20 cellular contexts compared by ENCODE assay signal in genomic region chr4:92445127-92445526, GRCh38.
"Had no signal": no experiment of that assay in that cellular context is flagged by ENCODE, and none has a peak within 500 bp of the region (broad histone marks: within the 10 kb centered on the region; RNA-seq: fewer than 3 reads in every experiment).

No MANE protein-coding gene starts in this region.

- H3K36me3 Mint-ChIP-seq: immature natural killer cell, naive B cell had no signal

- H3K4me3 ChIP-seq: esophagus squamous epithelium, gastroesophageal sphincter, lung, pancreas had no signal

- H3K9me3 ChIP-seq: esophagus squamous epithelium, gastroesophageal sphincter, pancreas had no signal

- H3K36me3 ChIP-seq: esophagus squamous epithelium, gastroesophageal sphincter, pancreas had no signal

- DNase-seq: effector memory CD8-positive, alpha-beta T cell; esophagus squamous epithelium; glutamatergic neuron; immature natural killer cell; left colon; left ventricle myocardium superior; mesenchymal stem cell; naive B cell; occipital lobe; pancreas; right cardiac atrium; small intestine; stimulated activated CD4-positive, alpha-beta T cell treated with anti-CD3 and anti-CD28 coated beads, Interleukin-12 subunit alpha, Interleukin-12 subunit beta, amount 100 ng/mL, for 4 hours; stimulated activated naive CD4-positive, alpha-beta T cell; trophoblast cell had no signal

- H3K27me3 Mint-ChIP-seq: dendritic cell treated with granulocyte-macrophage colony-stimulating factor and Interleukin-4, amounts not matched to agents 40 ng/mL and 50 ng/mL, for 4 days; effector memory CD8-positive, alpha-beta T cell; naive B cell had no signal

- H3K4me1 Mint-ChIP-seq: immature natural killer cell, naive B cell had no signal

- ATAC-seq: effector memory CD8-positive, alpha-beta T cell; gastroesophageal sphincter; left colon; left ventricle myocardium superior; pancreas; right cardiac atrium had no signal

- H3K4me1 ChIP-seq: esophagus squamous epithelium, gastroesophageal sphincter, pancreas had no signal

- H3K9me3 Mint-ChIP-seq: nephron had no signal

- H3K27me3 ChIP-seq: esophagus squamous epithelium, gastroesophageal sphincter, pancreas had no signal

- H3K27ac Mint-ChIP-seq: dendritic cell treated with granulocyte-macrophage colony-stimulating factor and Interleukin-4, amounts not matched to agents 40 ng/mL and 50 ng/mL, for 4 days; effector memory CD8-positive, alpha-beta T cell; immature natural killer cell; naive B cell; nephron; progenitor cell of endocrine pancreas had no signal

- H3K4me3 Mint-ChIP-seq: dendritic cell treated with granulocyte-macrophage colony-stimulating factor and Interleukin-4, amounts not matched to agents 40 ng/mL and 50 ng/mL, for 4 days; effector memory CD8-positive, alpha-beta T cell; immature natural killer cell; naive B cell; nephron had no signal

- H3K27ac ChIP-seq: esophagus squamous epithelium, gastroesophageal sphincter, pancreas had no signal
